In genomic region chr11:47553417-47553746, GRCh38 we compare ENCODE assay signal across 9 cellular contexts. TPM values are rescaled to one million over a fixed set of nuclear protein-coding genes. Genes with fewer than 3 reads are reported as not detected.
DNase-seq lines count a peak whose midpoint lies in the region; ATAC-seq and TF ChIP-seq lines count a peak whose summit lies in the region.
"Had no signal": no experiment of that assay in that cellular context is flagged by ENCODE, and none has a peak within 500 bp of the region (broad histone marks: within the 10 kb centered on the region; RNA-seq: fewer than 3 reads in every experiment).

No MANE protein-coding gene starts in this region.

- DNase-seq in CD4-positive, alpha-beta memory T cell = no peak
- DNase-seq in brain microvascular endothelial cell (no peak), lung (ENCODE audit: low spot score) (no peak), uterus (no peak), SK-N-DZ (ENCODE audit: low spot score) (no peak), iPS-NIHi11 (ENCODE audit: low spot score) (no peak)

- H3K27ac Mint-ChIP-seq in CD4-positive, alpha-beta memory T cell = peak overlapping the region; percentile 68 to 97 (median 89)

- in situ Hi-C loops in brain microvascular endothelial cell (cut with HindIII; ENCODE audit: low pct_ligation_motif_present, low sequenced_read_pairs) = no loop called here

- no peaks in the 10 kb centered on the region for H3K9me3 ChIP-seq in CD4-positive, alpha-beta memory T cell (ENCODE audit: control insufficient read depth in 1 of 2, low read length in 2 of 2)
- H3K9me3 ChIP-seq in HUES64 (ENCODE audit: insufficient read depth, low read depth, low read length) (no peaks in the 10 kb centered on the region), lung (ENCODE audit: control insufficient read depth in 2 of 2, insufficient read depth in 1 of 2, low read length in 1 of 2) (no peaks in the 10 kb centered on the region), uterus (no peaks in the 10 kb centered on the region)

- peaks cover 0 to 2% (median 0%) of the 10 kb centered on the region in 8 donors for H3K9me3 Mint-ChIP-seq in CD4-positive, alpha-beta memory T cell

- CTCF ChIA-PET in CD4-positive, alpha-beta memory T cell (lab: Charles Lee; ENCODE audit: partially characterized antibody) = interaction anchor here (0.7 to 2.9 kb wide), 17 partner anchors 9 to 271 kb away, joined by 3 to 14 read pairs (median 3); partner anchors contain the start of genes KBTBD4, NDUFS3 and PSMC3

- peak overlapping the region; percentile 88 for H3K27ac ChIP-seq in CD4-positive, alpha-beta memory T cell (ENCODE audit: low read depth, low read length)
- H3K27ac ChIP-seq in HUES64 (ENCODE audit: low read depth, low read length) (peak overlapping the region; percentile 37; the same call in 1 of the 2 replicates), brain microvascular endothelial cell (no peak overlapping the region), lung (ENCODE audit: low read depth in 1 of 2, low read length in 1 of 2) (peak overlapping the region; percentile 24 to 78), uterus (peak overlapping the region; percentile 91 to 93)

- no peak for TF ChIP-seq POLR2A in uterus (IDR thresholded peaks at IDR 0.05)

- ATAC-seq in GM21423 (IDR thresholded peaks at IDR 0.05; ENCODE audit: unreplicated experiment) (peak; percentile 21), lung (ENCODE audit: insufficient read depth, low FRiP score) (peak; percentile 2)

- peaks cover 26 to 45% (median 35%) of the 10 kb centered on the region in 4 donors for H3K4me1 Mint-ChIP-seq in CD4-positive, alpha-beta memory T cell

- peak overlapping the region; percentile 77 to 94 (median 80) for H3K4me3 Mint-ChIP-seq in CD4-positive, alpha-beta memory T cell

- peaks cover 44% of the 10 kb centered on the region for H3K4me1 ChIP-seq in CD4-positive, alpha-beta memory T cell (ENCODE audit: insufficient read depth, low read length)
- H3K4me1 ChIP-seq in HUES64 (ENCODE audit: insufficient read depth, low read length) = peaks cover 11% of the 10 kb centered on the region; the same call in 1 of the 2 replicates
- peaks cover 0 to 16% of the 10 kb centered on the region in 2 donors for H3K4me1 ChIP-seq in lung (ENCODE audit: control insufficient read depth in 2 of 2, insufficient read depth in 2 of 2, low read length in 2 of 2)
- H3K4me1 ChIP-seq in uterus = peaks cover 0 to 9% of the 10 kb centered on the region in 2 donors

- intact Hi-C loops in CD4-positive, alpha-beta memory T cell (cut with micrococcal nuclease) = loop anchor here (1.0 to 10.0 kb wide), 7 partner anchors 12 to 291 kb away; partner anchors contain the start of genes FNBP4, MTCH2, NDUFS3 and NUP160
- intact Hi-C loops in uterus (cut with DNase I; ENCODE audit: low total_unique reads) = no loop called here

- no peaks in the 10 kb centered on the region for H3K36me3 ChIP-seq in CD4-positive, alpha-beta memory T cell (ENCODE audit: insufficient read depth, low read length)
- peaks cover 7% of the 10 kb centered on the region; the same call in 1 of the 2 replicates for H3K36me3 ChIP-seq in HUES64 (ENCODE audit: insufficient read depth, low read length)
- no peaks in the 10 kb centered on the region for H3K36me3 ChIP-seq in brain microvascular endothelial cell (replicated peaks)
- peaks cover 0 to 2% of the 10 kb centered on the region in 2 donors for H3K36me3 ChIP-seq in lung (ENCODE audit: control insufficient read depth in 2 of 2, insufficient read depth in 2 of 2, low read length in 2 of 2)
- no peaks in the 10 kb centered on the region for H3K36me3 ChIP-seq in uterus

- no peaks in the 10 kb centered on the region for H3K27me3 Mint-ChIP-seq in CD4-positive, alpha-beta memory T cell

- POLR2A ChIA-PET in CD4-positive, alpha-beta memory T cell (lab: Charles Lee; ENCODE audit: partially characterized antibody) = interaction anchor here (0.6 to 4.7 kb wide), 7 partner anchors 11 to 128 kb away, joined by 3 to 44 read pairs (median 4); partner anchors contain the start of genes KBTBD4, NDUFS3 and PTPMT1

- H3K9ac ChIP-seq in HUES64 (ENCODE audit: low read depth, low read length) = peak overlapping the region; percentile 75

- H3K4me3 ChIP-seq in CD4-positive, alpha-beta memory T cell (ENCODE audit: low read length in 2 of 2) = peak overlapping the region in 1 of 2 donors; percentile 85
- peak overlapping the region; percentile 84 for H3K4me3 ChIP-seq in HUES64 (ENCODE audit: low read length)
- H3K4me3 ChIP-seq in brain microvascular endothelial cell (ENCODE audit: low read depth, low read length) = peak overlapping the region; percentile 65
- peak overlapping the region; percentile 35 for H3K4me3 ChIP-seq in lung
- peak overlapping the region; percentile 77 to 94 for H3K4me3 ChIP-seq in uterus

- H3K36me3 Mint-ChIP-seq in CD4-positive, alpha-beta memory T cell = peaks cover 3 to 19% of the 10 kb centered on the region in 2 donors

- 27% methylated on average over 9 of the region's 9 CpGs for WGBS in HUES64
- 17 to 19% methylated on average over 9 of the region's 9 CpGs for WGBS in lung, 2 donors

- TF ChIP-seq CTCF in brain microvascular endothelial cell (IDR thresholded peaks at IDR 0.05; ENCODE audit: low read depth, low read length, missing control alignments) (no peak), lung (IDR thresholded peaks at IDR 0.05; ENCODE audit: control extremely low read depth, extremely low read depth) (no peak), uterus (IDR thresholded peaks at IDR 0.05) (no peak)

- H3K27me3 ChIP-seq in CD4-positive, alpha-beta memory T cell (ENCODE audit: insufficient read depth, low read length) = no peaks in the 10 kb centered on the region
- no peaks in the 10 kb centered on the region for H3K27me3 ChIP-seq in HUES64 (ENCODE audit: insufficient read depth, low read length)
- no peaks in the 10 kb centered on the region for H3K27me3 ChIP-seq in brain microvascular endothelial cell (replicated peaks)
- no peaks in the 10 kb centered on the region for H3K27me3 ChIP-seq in lung (ENCODE audit: control insufficient read depth, insufficient read depth)
- H3K27me3 ChIP-seq in uterus = no peaks in the 10 kb centered on the region

RNA-seq across cellular contexts. Expression of gene CELF1, which starts 0.5 kb away (rescaled TPM):
- total RNA-seq in CD4-positive, alpha-beta memory T cell = 100 to 1,000 TPM; 145 to 149 TPM
- polyA plus RNA-seq in CD4-positive, alpha-beta memory T cell = 10 to 100 TPM; 45.6 to 76.2 TPM
- polyA plus RNA-seq in HUES64 (2013, experiment 1 of 2) = 83.2 TPM
- 73.5 TPM for polyA plus RNA-seq in HUES64 (2013, experiment 2 of 2)
- total RNA-seq in lung = 100 to 1,000 TPM in 1 of 2 donors, 10 to 100 TPM in 1; 92.4 to 184 TPM
- 10 to 100 TPM; 32.2 to 35.2 TPM for polyA plus RNA-seq in lung
- 100 to 1,000 TPM in 3 of 4 donors, 10 to 100 TPM in 1; 51.2 to 138 (median 121) TPM for total RNA-seq in uterus
- polyA plus RNA-seq in SK-N-DZ (2014; cell fraction: cytosol; rRNA removed) = 78.8 and 96.8 TPM in 2 replicates
- polyA plus RNA-seq in SK-N-DZ (2014; cell fraction: nucleus; rRNA removed) = 92.1 and 139 TPM in 2 replicates

RNA-seq across cellular contexts. Expression of gene PTPMT1, which starts 12.0 kb away (rescaled TPM):
- total RNA-seq in CD4-positive, alpha-beta memory T cell = 10 to 100 TPM; 21.5 to 21.9 TPM
- 100 to 1,000 TPM in 1 of 2 donors, 10 to 100 TPM in 1; 68.3 to 109 TPM for polyA plus RNA-seq in CD4-positive, alpha-beta memory T cell
- polyA plus RNA-seq in HUES64 (2013, experiment 1 of 2) = 42.3 TPM
- 45.5 TPM for polyA plus RNA-seq in HUES64 (2013, experiment 2 of 2)
- 10 to 100 TPM; 45.1 to 66.9 TPM for total RNA-seq in lung
- polyA plus RNA-seq in lung = 10 to 100 TPM; 70.0 to 91.6 TPM
- total RNA-seq in uterus = 10 to 100 TPM; 28.5 to 74.4 (median 48.7) TPM
- 78.4 and 80.5 TPM in 2 replicates for polyA plus RNA-seq in SK-N-DZ (2014; cell fraction: cytosol; rRNA removed)
- polyA plus RNA-seq in SK-N-DZ (2014; cell fraction: nucleus; rRNA removed) = 49.0 and 59.4 TPM in 2 replicates

RNA-seq across cellular contexts. Expression of gene KBTBD4, which starts 25.4 kb away (rescaled TPM):
- total RNA-seq in CD4-positive, alpha-beta memory T cell = 10 to 100 TPM; 21.2 to 22.5 TPM
- 10 to 100 TPM; 40.2 to 71.9 TPM for polyA plus RNA-seq in CD4-positive, alpha-beta memory T cell
- 18.0 TPM for polyA plus RNA-seq in HUES64 (2013, experiment 1 of 2)
- 15.2 TPM for polyA plus RNA-seq in HUES64 (2013, experiment 2 of 2)
- total RNA-seq in lung = 10 to 100 TPM; 15.0 to 17.1 TPM
- 10 to 100 TPM in 1 of 2 donors, 1 to 10 TPM in 1; 5.8 to 16.9 TPM for polyA plus RNA-seq in lung
- 10 to 100 TPM in 3 of 4 donors, 1 to 10 TPM in 1; 9.7 to 36.3 (median 18.5) TPM for total RNA-seq in uterus
- 31.2 and 39.1 TPM in 2 replicates for polyA plus RNA-seq in SK-N-DZ (2014; cell fraction: cytosol; rRNA removed)
- polyA plus RNA-seq in SK-N-DZ (2014; cell fraction: nucleus; rRNA removed) = 17.2 and 24.2 TPM in 2 replicates

RNA-seq across cellular contexts. Expression of gene NDUFS3, which starts 25.5 kb away (rescaled TPM):
- total RNA-seq in CD4-positive, alpha-beta memory T cell = 10 to 100 TPM; 70.9 to 71.0 TPM
- 100 to 1,000 TPM in 1 of 2 donors, 10 to 100 TPM in 1; 85.7 to 118 TPM for polyA plus RNA-seq in CD4-positive, alpha-beta memory T cell
- polyA plus RNA-seq in HUES64 (2013, experiment 1 of 2) = 119 TPM
- polyA plus RNA-seq in HUES64 (2013, experiment 2 of 2) = 110 TPM
- 10 to 100 TPM; 32.2 to 89.5 TPM for total RNA-seq in lung
- polyA plus RNA-seq in lung = 100 to 1,000 TPM in 1 of 2 donors, 10 to 100 TPM in 1; 90.5 to 168 TPM
- 10 to 100 TPM; 59.2 to 67.6 (median 62.5) TPM for total RNA-seq in uterus
- polyA plus RNA-seq in SK-N-DZ (2014; cell fraction: cytosol; rRNA removed) = 129 and 149 TPM in 2 replicates
- 156 and 172 TPM in 2 replicates for polyA plus RNA-seq in SK-N-DZ (2014; cell fraction: nucleus; rRNA removed)

RNA-seq across cellular contexts. Expression of gene FAM180B, which starts 33.1 kb away (rescaled TPM):
- total RNA-seq in CD4-positive, alpha-beta memory T cell = under 1 TPM in 1 of 2 experiments, not detected in 1; 0.25 TPM
- not detected for polyA plus RNA-seq in CD4-positive, alpha-beta memory T cell
- not detected for polyA plus RNA-seq in HUES64 (2013, experiment 1 of 2)
- not detected for polyA plus RNA-seq in HUES64 (2013, experiment 2 of 2)
- total RNA-seq in lung = under 1 TPM in 1 of 2 donors, not detected in 1; 0.34 TPM
- polyA plus RNA-seq in lung = under 1 TPM; 0.05 to 0.10 TPM
- total RNA-seq in uterus = under 1 TPM in 2 of 4 donors, not detected in 2; 0.21 to 0.30 TPM
- polyA plus RNA-seq in SK-N-DZ (2014; cell fraction: cytosol; rRNA removed) = not detected in 2 replicates
- 0.44 and 0.66 TPM in 2 replicates for polyA plus RNA-seq in SK-N-DZ (2014; cell fraction: nucleus; rRNA removed)
- total RNA-seq: M059J had no signal
